In genomic region chr17:78258323-78259229, GRCh38 we compare ENCODE assay signal across 1 cellular context.
TF ChIP-seq lines count a peak whose summit lies in the region.

No MANE protein-coding gene starts in this region.

TF ChIP-seq in K562, 482 proteins besides CTCF, POLR2A, EP300 and RAD21 (continued from another document and continues in another):
- no peak for TF ChIP-seq NFE2L1 (tag; IDR thresholded peaks at IDR 0.05; ENCODE audit: borderline replicate concordance, low read depth)
- TF ChIP-seq, protein P1, sequence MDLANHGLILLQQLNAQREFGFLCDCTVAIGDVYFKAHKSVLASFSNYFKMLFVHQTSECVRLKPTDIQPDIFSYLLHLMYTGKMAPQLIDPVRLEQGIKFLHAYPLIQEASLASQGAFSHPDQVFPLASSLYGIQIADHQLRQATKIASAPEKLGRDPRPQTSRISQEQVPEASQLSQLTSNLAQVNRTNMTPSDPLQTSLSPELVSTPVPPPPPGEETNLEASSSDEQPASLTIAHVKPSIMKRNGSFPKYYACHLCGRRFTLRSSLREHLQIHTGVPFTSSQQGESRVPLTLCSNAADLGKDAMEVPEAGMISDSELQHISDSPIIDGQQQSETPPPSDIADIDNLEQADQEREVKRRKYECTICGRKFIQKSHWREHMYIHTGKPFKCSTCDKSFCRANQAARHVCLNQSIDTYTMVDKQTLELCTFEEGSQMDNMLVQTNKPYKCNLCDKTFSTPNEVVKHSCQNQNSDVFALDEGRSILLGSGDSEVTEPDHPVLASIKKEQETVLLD (IDR thresholded peaks at IDR 0.05) = no peak
- TF ChIP-seq E2F1 (CRISPR knock-in tag; IDR thresholded peaks at IDR 0.05) = no peak
- TF ChIP-seq, protein P2, sequence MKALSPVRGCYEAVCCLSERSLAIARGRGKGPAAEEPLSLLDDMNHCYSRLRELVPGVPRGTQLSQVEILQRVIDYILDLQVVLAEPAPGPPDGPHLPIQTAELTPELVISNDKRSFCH (CRISPR knock-in tag; IDR thresholded peaks at IDR 0.05) = no peak
- TF ChIP-seq, protein P2 (tag; IDR thresholded peaks at IDR 0.05) = peak; percentile 81
- TF ChIP-seq, protein P3, sequence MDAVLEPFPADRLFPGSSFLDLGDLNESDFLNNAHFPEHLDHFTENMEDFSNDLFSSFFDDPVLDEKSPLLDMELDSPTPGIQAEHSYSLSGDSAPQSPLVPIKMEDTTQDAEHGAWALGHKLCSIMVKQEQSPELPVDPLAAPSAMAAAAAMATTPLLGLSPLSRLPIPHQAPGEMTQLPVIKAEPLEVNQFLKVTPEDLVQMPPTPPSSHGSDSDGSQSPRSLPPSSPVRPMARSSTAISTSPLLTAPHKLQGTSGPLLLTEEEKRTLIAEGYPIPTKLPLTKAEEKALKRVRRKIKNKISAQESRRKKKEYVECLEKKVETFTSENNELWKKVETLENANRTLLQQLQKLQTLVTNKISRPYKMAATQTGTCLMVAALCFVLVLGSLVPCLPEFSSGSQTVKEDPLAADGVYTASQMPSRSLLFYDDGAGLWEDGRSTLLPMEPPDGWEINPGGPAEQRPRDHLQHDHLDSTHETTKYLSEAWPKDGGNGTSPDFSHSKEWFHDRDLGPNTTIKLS (IDR thresholded peaks at IDR 0.05; ENCODE audit: borderline replicate concordance, low read depth) = no peak
- TF ChIP-seq NCOA6 (IDR thresholded peaks at IDR 0.05) = no peak
- TF ChIP-seq HNRNPUL1 (IDR thresholded peaks at IDR 0.05; ENCODE audit: low read length) = no peak
- no peak for TF ChIP-seq ZNF217 (CRISPR knock-in tag; IDR thresholded peaks at IDR 0.05)
- TF ChIP-seq SMARCA5 (IDR thresholded peaks at IDR 0.05) = no peak
- TF ChIP-seq, protein P4, sequence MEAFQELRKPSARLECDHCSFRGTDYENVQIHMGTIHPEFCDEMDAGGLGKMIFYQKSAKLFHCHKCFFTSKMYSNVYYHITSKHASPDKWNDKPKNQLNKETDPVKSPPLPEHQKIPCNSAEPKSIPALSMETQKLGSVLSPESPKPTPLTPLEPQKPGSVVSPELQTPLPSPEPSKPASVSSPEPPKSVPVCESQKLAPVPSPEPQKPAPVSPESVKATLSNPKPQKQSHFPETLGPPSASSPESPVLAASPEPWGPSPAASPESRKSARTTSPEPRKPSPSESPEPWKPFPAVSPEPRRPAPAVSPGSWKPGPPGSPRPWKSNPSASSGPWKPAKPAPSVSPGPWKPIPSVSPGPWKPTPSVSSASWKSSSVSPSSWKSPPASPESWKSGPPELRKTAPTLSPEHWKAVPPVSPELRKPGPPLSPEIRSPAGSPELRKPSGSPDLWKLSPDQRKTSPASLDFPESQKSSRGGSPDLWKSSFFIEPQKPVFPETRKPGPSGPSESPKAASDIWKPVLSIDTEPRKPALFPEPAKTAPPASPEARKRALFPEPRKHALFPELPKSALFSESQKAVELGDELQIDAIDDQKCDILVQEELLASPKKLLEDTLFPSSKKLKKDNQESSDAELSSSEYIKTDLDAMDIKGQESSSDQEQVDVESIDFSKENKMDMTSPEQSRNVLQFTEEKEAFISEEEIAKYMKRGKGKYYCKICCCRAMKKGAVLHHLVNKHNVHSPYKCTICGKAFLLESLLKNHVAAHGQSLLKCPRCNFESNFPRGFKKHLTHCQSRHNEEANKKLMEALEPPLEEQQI (IDR thresholded peaks at IDR 0.05) = no peak
- TF ChIP-seq ZNF408 (CRISPR knock-in tag; IDR thresholded peaks at IDR 0.05; ENCODE audit: low read depth) = no peak
- TF ChIP-seq, protein P5, sequence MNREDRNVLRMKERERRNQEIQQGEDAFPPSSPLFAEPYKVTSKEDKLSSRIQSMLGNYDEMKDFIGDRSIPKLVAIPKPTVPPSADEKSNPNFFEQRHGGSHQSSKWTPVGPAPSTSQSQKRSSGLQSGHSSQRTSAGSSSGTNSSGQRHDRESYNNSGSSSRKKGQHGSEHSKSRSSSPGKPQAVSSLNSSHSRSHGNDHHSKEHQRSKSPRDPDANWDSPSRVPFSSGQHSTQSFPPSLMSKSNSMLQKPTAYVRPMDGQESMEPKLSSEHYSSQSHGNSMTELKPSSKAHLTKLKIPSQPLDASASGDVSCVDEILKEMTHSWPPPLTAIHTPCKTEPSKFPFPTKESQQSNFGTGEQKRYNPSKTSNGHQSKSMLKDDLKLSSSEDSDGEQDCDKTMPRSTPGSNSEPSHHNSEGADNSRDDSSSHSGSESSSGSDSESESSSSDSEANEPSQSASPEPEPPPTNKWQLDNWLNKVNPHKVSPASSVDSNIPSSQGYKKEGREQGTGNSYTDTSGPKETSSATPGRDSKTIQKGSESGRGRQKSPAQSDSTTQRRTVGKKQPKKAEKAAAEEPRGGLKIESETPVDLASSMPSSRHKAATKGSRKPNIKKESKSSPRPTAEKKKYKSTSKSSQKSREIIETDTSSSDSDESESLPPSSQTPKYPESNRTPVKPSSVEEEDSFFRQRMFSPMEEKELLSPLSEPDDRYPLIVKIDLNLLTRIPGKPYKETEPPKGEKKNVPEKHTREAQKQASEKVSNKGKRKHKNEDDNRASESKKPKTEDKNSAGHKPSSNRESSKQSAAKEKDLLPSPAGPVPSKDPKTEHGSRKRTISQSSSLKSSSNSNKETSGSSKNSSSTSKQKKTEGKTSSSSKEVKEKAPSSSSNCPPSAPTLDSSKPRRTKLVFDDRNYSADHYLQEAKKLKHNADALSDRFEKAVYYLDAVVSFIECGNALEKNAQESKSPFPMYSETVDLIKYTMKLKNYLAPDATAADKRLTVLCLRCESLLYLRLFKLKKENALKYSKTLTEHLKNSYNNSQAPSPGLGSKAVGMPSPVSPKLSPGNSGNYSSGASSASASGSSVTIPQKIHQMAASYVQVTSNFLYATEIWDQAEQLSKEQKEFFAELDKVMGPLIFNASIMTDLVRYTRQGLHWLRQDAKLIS (CRISPR knock-in tag; IDR thresholded peaks at IDR 0.05) = no peak
- TF ChIP-seq, protein P6, sequence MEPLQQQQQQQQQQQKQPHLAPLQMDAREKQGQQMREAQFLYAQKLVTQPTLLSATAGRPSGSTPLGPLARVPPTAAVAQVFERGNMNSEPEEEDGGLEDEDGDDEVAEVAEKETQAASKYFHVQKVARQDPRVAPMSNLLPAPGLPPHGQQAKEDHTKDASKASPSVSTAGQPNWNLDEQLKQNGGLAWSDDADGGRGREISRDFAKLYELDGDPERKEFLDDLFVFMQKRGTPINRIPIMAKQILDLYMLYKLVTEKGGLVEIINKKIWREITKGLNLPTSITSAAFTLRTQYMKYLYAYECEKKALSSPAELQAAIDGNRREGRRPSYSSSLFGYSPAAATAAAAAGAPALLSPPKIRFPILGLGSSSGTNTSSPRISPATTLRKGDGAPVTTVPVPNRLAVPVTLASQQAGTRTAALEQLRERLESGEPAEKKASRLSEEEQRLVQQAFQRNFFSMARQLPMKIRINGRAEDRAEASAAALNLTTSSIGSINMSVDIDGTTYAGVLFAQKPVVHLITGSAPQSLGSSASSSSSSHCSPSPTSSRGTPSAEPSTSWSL (CRISPR knock-in tag; IDR thresholded peaks at IDR 0.05; ENCODE audit: borderline replicate concordance) = no peak
- no peak for TF ChIP-seq EZH2 (IDR thresholded peaks at IDR 0.05; ENCODE audit: borderline replicate concordance, low read depth, low read length)
- TF ChIP-seq STAT5B (CRISPR knock-in tag; IDR thresholded peaks at IDR 0.05) = no peak
- 0 out of 2 replicates have a peak, but pooled peaks have one; percentile 27 for TF ChIP-seq POLR2H (tag; IDR thresholded peaks at IDR 0.05; ENCODE audit: low read depth)
- no peak for TF ChIP-seq U2AF2 (optimal IDR thresholded peaks at IDR 0.05; ENCODE audit: low read depth, low read length)
- TF ChIP-seq CLOCK (CRISPR knock-in tag; IDR thresholded peaks at IDR 0.05; ENCODE audit: borderline replicate concordance) = no peak
- TF ChIP-seq SOX6 (IDR thresholded peaks at IDR 0.05) = peak; percentile 66
- no peak for TF ChIP-seq RNF219 (CRISPR knock-in tag; IDR thresholded peaks at IDR 0.05)
- peak; percentile 72; the same call in 1 of the 2 replicates for TF ChIP-seq SPI1 (IDR thresholded peaks at IDR 0.05; ENCODE audit: borderline replicate concordance, low read depth, low read length)
- TF ChIP-seq SMARCB1 (IDR thresholded peaks at IDR 0.05; ENCODE audit: insufficient read length, low read depth) = no peak
- TF ChIP-seq L3MBTL2 (IDR thresholded peaks at IDR 0.05) = no peak
- TF ChIP-seq PTTG1 (tag; IDR thresholded peaks at IDR 0.05; ENCODE audit: low read depth) = no peak
- peak; percentile 91 for TF ChIP-seq MTA3 (IDR thresholded peaks at IDR 0.05; ENCODE audit: borderline replicate concordance)
- no peak for TF ChIP-seq ZKSCAN8 (CRISPR knock-in tag; IDR thresholded peaks at IDR 0.05)
- TF ChIP-seq MTA2 (IDR thresholded peaks at IDR 0.05; ENCODE audit: low read depth) = peak; percentile 60
- no peak for TF ChIP-seq SREBF1 (IDR thresholded peaks at IDR 0.05; ENCODE audit: borderline replicate concordance, low read depth, low read length)
- TF ChIP-seq PHTF2 (CRISPR knock-in tag; IDR thresholded peaks at IDR 0.05) = no peak
- TF ChIP-seq XRCC5 (IDR thresholded peaks at IDR 0.05; ENCODE audit: low read depth, low read length) = no peak
- TF ChIP-seq ATF3 (IDR thresholded peaks at IDR 0.05) = no peak
- TF ChIP-seq ATF3 (CRISPR knock-in tag; conservative IDR thresholded peaks at IDR 0.05) = no peak
- TF ChIP-seq, protein P7, sequence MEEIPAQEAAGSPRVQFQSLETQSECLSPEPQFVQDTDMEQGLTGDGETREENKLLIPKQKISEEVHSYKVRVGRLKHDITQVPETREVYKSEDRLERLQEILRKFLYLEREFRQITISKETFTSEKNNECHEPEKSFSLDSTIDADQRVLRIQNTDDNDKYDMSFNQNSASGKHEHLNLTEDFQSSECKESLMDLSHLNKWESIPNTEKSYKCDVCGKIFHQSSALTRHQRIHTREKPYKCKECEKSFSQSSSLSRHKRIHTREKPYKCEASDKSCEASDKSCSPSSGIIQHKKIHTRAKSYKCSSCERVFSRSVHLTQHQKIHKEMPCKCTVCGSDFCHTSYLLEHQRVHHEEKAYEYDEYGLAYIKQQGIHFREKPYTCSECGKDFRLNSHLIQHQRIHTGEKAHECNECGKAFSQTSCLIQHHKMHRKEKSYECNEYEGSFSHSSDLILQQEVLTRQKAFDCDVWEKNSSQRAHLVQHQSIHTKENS (CRISPR knock-in tag; IDR thresholded peaks at IDR 0.05) = no peak
- TF ChIP-seq, protein P8, sequence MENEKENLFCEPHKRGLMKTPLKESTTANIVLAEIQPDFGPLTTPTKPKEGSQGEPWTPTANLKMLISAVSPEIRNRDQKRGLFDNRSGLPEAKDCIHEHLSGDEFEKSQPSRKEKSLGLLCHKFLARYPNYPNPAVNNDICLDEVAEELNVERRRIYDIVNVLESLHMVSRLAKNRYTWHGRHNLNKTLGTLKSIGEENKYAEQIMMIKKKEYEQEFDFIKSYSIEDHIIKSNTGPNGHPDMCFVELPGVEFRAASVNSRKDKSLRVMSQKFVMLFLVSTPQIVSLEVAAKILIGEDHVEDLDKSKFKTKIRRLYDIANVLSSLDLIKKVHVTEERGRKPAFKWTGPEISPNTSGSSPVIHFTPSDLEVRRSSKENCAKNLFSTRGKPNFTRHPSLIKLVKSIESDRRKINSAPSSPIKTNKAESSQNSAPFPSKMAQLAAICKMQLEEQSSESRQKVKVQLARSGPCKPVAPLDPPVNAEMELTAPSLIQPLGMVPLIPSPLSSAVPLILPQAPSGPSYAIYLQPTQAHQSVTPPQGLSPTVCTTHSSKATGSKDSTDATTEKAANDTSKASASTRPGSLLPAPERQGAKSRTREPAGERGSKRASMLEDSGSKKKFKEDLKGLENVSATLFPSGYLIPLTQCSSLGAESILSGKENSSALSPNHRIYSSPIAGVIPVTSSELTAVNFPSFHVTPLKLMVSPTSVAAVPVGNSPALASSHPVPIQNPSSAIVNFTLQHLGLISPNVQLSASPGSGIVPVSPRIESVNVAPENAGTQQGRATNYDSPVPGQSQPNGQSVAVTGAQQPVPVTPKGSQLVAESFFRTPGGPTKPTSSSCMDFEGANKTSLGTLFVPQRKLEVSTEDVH (IDR thresholded peaks at IDR 0.05; ENCODE audit: low read depth, partially characterized antibody) = no peak
